ENCODE assay signal across 8 cellular contexts in the genomic region with DNA sequence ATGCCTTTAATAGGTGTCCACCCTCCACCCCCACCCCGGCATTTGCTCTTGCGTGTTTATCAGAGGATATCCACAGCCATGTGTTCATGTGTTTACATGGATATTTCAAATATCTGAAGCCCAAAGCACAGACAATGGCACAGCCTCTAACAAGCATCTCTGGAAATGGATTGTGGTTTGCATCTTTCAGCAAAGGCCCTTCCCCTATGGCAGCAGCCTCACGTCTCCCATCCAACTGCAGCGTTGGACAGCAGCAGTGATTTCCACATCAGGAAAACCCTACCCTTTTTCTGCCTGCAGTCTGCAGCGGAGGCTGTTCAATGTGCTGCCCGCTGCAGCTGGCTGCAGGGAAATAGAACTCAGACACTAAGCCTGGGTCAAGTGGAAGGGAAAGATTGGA. TPM values are rescaled to one million over a fixed set of nuclear protein-coding genes. Genes with fewer than 3 reads are reported as not detected.
DNase-seq lines count a peak whose midpoint lies in the region; ATAC-seq and TF ChIP-seq lines count a peak whose summit lies in the region.

No MANE protein-coding gene starts in this region.

- H3K4me3 ChIP-seq in HEK293 (ENCODE audit: low read depth, low read length) (no peak overlapping the region), endocrine pancreas (ENCODE audit: control insufficient read depth, insufficient read depth, low read length) (peak overlapping the region; percentile 4), HAP-1 (no peak overlapping the region), mucosa of descending colon (no peak overlapping the region)

- peaks cover 78% of the 10 kb centered on the region for H3K27me3 Mint-ChIP-seq in nephron (ENCODE audit: low read depth)

- CTCF ChIA-PET in HEK293 (lab: Yijun Ruan, JAX): no interaction called here

- H3K4me1 Mint-ChIP-seq in nephron: peaks cover 75% of the 10 kb centered on the region

- in situ Hi-C loops in HAP-1 (cut with MboI; ENCODE audit: low sequenced_read_pairs): no loop called here

- no peak for ATAC-seq in mucosa of descending colon

- intact Hi-C loops in mucosa of descending colon (cut with DNase I, micrococcal nuclease): no loop called here

- POLR2A ChIA-PET in HEK293 (lab: Yijun Ruan, JAX): no interaction called here

- H3K27ac Mint-ChIP-seq in nephron: peak overlapping the region in 2 of 3 experiments; percentile 9 to 21

- H3K4me1 ChIP-seq in HEK293 (ENCODE audit: control insufficient read depth, insufficient read depth, low read length) (peaks cover 3% of the 10 kb centered on the region; the same call in 1 of the 2 replicates), endocrine pancreas (ENCODE audit: control insufficient read depth, insufficient read depth, low read length) (peaks cover 6% of the 10 kb centered on the region), HAP-1 (no peaks in the 10 kb centered on the region), mucosa of descending colon (ENCODE audit: low read depth) (peaks cover 8% of the 10 kb centered on the region)

- no peak overlapping the region for H3K27ac ChIP-seq in HEK293 (ENCODE audit: extremely low read depth, low read depth, low read length)

- H3K36me3 ChIP-seq in HEK293 (ENCODE audit: control insufficient read depth in 2 of 2, insufficient read depth in 1 of 2, low read length in 2 of 2) (no peaks in the 10 kb centered on the region), endocrine pancreas (ENCODE audit: control insufficient read depth, insufficient read depth, low read length) (no peaks in the 10 kb centered on the region), HAP-1 (replicated peaks) (no peaks in the 10 kb centered on the region), mucosa of descending colon (ENCODE audit: low read depth) (no peaks in the 10 kb centered on the region)

- H3K27me3 ChIP-seq in endocrine pancreas (ENCODE audit: control insufficient read depth, insufficient read depth, low read length): no peaks in the 10 kb centered on the region
- peaks cover 56% of the 10 kb centered on the region for H3K27me3 ChIP-seq in HAP-1 (ENCODE audit: low read depth)

- DNase-seq in AG20443 (ENCODE audit: low spot score) (peak; percentile 70), mesenteric fat pad (ENCODE audit: low spot score) (no peak), HAP-1 (ENCODE audit: low spot score in 2 of 2) (no peak), mucosa of descending colon (no peak), NCI-H2171 (lab: John Stamatoyannopoulos, UW) (no peak)

- TF ChIP-seq CTCF in HEK293 (tag by site-specific recombination; IDR thresholded peaks at IDR 0.05): no peak
- TF ChIP-seq CTCF in nephron (IDR thresholded peaks at IDR 0.05; ENCODE audit: unreplicated experiment in 3 of 3): no peak
- no peak for TF ChIP-seq CTCF in mucosa of descending colon (IDR thresholded peaks at IDR 0.05)

- H3K9me3 ChIP-seq in HEK293 (ENCODE audit: control insufficient read depth, insufficient read depth, low read depth, low read length) (no peaks in the 10 kb centered on the region), endocrine pancreas (ENCODE audit: control insufficient read depth, low read length) (no peaks in the 10 kb centered on the region), HAP-1 (no peaks in the 10 kb centered on the region), mucosa of descending colon (no peaks in the 10 kb centered on the region)

- peak overlapping the region; percentile 74 to 81 (median 78) for H3K4me3 Mint-ChIP-seq in nephron

- no peak overlapping the region for H3K9ac ChIP-seq in endocrine pancreas (ENCODE audit: control insufficient read depth, insufficient read depth, low read length)

- H3K36me3 Mint-ChIP-seq in nephron (ENCODE audit: low read depth): no peaks in the 10 kb centered on the region

- H3K9me3 Mint-ChIP-seq in nephron: no peaks in the 10 kb centered on the region

TF ChIP-seq in HEK293, 187 proteins besides CTCF, POLR2A, EP300 and RAD21:
- no peak for TF ChIP-seq ZNF473 (tag by site-specific recombination; IDR thresholded peaks at IDR 0.05)
- TF ChIP-seq, protein P1, sequence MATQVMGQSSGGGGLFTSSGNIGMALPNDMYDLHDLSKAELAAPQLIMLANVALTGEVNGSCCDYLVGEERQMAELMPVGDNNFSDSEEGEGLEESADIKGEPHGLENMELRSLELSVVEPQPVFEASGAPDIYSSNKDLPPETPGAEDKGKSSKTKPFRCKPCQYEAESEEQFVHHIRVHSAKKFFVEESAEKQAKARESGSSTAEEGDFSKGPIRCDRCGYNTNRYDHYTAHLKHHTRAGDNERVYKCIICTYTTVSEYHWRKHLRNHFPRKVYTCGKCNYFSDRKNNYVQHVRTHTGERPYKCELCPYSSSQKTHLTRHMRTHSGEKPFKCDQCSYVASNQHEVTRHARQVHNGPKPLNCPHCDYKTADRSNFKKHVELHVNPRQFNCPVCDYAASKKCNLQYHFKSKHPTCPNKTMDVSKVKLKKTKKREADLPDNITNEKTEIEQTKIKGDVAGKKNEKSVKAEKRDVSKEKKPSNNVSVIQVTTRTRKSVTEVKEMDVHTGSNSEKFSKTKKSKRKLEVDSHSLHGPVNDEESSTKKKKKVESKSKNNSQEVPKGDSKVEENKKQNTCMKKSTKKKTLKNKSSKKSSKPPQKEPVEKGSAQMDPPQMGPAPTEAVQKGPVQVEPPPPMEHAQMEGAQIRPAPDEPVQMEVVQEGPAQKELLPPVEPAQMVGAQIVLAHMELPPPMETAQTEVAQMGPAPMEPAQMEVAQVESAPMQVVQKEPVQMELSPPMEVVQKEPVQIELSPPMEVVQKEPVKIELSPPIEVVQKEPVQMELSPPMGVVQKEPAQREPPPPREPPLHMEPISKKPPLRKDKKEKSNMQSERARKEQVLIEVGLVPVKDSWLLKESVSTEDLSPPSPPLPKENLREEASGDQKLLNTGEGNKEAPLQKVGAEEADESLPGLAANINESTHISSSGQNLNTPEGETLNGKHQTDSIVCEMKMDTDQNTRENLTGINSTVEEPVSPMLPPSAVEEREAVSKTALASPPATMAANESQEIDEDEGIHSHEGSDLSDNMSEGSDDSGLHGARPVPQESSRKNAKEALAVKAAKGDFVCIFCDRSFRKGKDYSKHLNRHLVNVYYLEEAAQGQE (tag by site-specific recombination; IDR thresholded peaks at IDR 0.05): peak; percentile 83
- no peak for TF ChIP-seq ZNF521 (tag by site-specific recombination; IDR thresholded peaks at IDR 0.05)

RNA-seq across cellular contexts. Expression of a gene that starts 1.6 kb away (rescaled TPM):
- total RNA-seq in mesenteric fat pad (11.4 TPM), mucosa of descending colon (1 to 10 TPM; 5.3 to 7.6 (median 5.8) TPM)

RNA-seq across cellular contexts. Expression of a gene that starts 38.7 kb away (rescaled TPM):
- 9.9 TPM for total RNA-seq in mesenteric fat pad
- 10 to 100 TPM in 2 of 3 donors, 1 to 10 TPM in 1; 9.7 to 24.7 (median 16.4) TPM for total RNA-seq in mucosa of descending colon
